In the genomic region with DNA sequence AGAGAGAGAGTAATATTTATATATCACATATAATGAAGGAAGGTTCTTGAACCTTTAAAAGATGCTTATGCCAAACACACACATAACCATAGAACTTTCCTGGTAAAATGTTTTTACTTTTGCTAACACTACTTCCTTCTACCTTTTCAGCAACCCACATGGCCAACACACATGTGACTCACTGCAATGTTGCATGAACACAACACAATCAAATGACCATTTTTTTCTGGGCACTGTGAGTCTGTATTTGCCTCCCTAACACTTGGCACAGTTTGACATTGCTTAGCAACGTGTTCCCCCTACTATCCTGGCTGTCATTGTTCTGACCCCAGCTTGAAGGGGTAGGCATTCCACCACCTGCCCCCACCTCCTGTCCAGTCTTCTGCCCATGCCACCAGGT, we compare ENCODE assay signal across 2 cellular contexts.
TF ChIP-seq lines count a peak whose summit lies in the region.

No MANE protein-coding gene starts in this region.

TF ChIP-seq in IMR-90, 13 proteins besides CTCF, POLR2A, EP300 and RAD21:
- no peak for TF ChIP-seq NFE2L2 (IDR thresholded peaks at IDR 0.05; ENCODE audit: low read depth, low read length)
- TF ChIP-seq, protein P1, sequence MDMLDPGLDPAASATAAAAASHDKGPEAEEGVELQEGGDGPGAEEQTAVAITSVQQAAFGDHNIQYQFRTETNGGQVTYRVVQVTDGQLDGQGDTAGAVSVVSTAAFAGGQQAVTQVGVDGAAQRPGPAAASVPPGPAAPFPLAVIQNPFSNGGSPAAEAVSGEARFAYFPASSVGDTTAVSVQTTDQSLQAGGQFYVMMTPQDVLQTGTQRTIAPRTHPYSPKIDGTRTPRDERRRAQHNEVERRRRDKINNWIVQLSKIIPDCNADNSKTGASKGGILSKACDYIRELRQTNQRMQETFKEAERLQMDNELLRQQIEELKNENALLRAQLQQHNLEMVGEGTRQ (IDR thresholded peaks at IDR 0.05; ENCODE audit: low read depth, low read length), result peak; percentile 19; the same call in 1 of the 2 replicates

TF ChIP-seq in H1, 55 proteins besides CTCF, POLR2A, EP300 and RAD21:
- TF ChIP-seq PHF8 (conservative IDR thresholded peaks at IDR 0.05; ENCODE audit: low read depth, low read length), result no peak
- TF ChIP-seq, protein P1 (IDR thresholded peaks at IDR 0.05; ENCODE audit: low read length), result no peak
- no peak for TF ChIP-seq TAF1 (IDR thresholded peaks at IDR 0.05; ENCODE audit: low read depth, low read length)
- TF ChIP-seq SP1 (IDR thresholded peaks at IDR 0.05; ENCODE audit: low read depth, low read length), result no peak
